ENCODE assay signal across 9 cellular contexts in genomic region chr10:119305860-119306513, GRCh38.
DNase-seq lines count a peak whose midpoint lies in the region; ATAC-seq lines count a peak whose summit lies in the region.
"Had no signal": no experiment of that assay in that cellular context is flagged by ENCODE, and none has a peak within 500 bp of the region (broad histone marks: within the 10 kb centered on the region; RNA-seq: fewer than 3 reads in every experiment).

No MANE protein-coding gene starts in this region.

- H3K36me3 ChIP-seq in CD4-positive, alpha-beta memory T cell (ENCODE audit: insufficient read depth, low read length) = no peaks in the 10 kb centered on the region

- H3K9me3 ChIP-seq in CD4-positive, alpha-beta memory T cell (ENCODE audit: control insufficient read depth in 1 of 2, low read length in 2 of 2) = no peaks in the 10 kb centered on the region

- ATAC-seq in GM19452 (IDR thresholded peaks at IDR 0.05; ENCODE audit: unreplicated experiment) = peak; percentile 62
- ATAC-seq in HG03571 (IDR thresholded peaks at IDR 0.05; ENCODE audit: unreplicated experiment) = peak; percentile 48
- ATAC-seq in left colon = peak; percentile 35

- H3K4me1 ChIP-seq in CD4-positive, alpha-beta memory T cell (ENCODE audit: insufficient read depth, low read length) = peaks cover 62% of the 10 kb centered on the region

- POLR2A ChIA-PET in CD4-positive, alpha-beta memory T cell (lab: Charles Lee; ENCODE audit: partially characterized antibody) = interaction anchor here (1.0 to 6.5 kb wide), 16 partner anchors 9 to 345 kb away, joined by 3 to 101 read pairs (median 7); partner anchors contain the start of genes BAG3, GRK5 and RGS10

- H3K36me3 Mint-ChIP-seq in CD4-positive, alpha-beta memory T cell = peaks cover 4 to 5% of the 10 kb centered on the region in 2 donors

- peaks cover 46 to 76% (median 63%) of the 10 kb centered on the region in 4 donors for H3K4me1 Mint-ChIP-seq in CD4-positive, alpha-beta memory T cell

- peak overlapping the region; percentile 75 for H3K27ac ChIP-seq in CD4-positive, alpha-beta memory T cell (ENCODE audit: low read depth, low read length)
- H3K27ac ChIP-seq: VCaP had no signal

- peak overlapping the region; percentile 66 to 70 for H3K4me3 ChIP-seq in CD4-positive, alpha-beta memory T cell (ENCODE audit: low read length in 2 of 2)

- peak overlapping the region; percentile 87 to 94 (median 90) for H3K4me3 Mint-ChIP-seq in CD4-positive, alpha-beta memory T cell

- no peaks in the 10 kb centered on the region for H3K27me3 ChIP-seq in CD4-positive, alpha-beta memory T cell (ENCODE audit: insufficient read depth, low read length)

- peaks cover 0 to 6% of the 10 kb centered on the region in 2 donors for H3K27me3 Mint-ChIP-seq in CD4-positive, alpha-beta memory T cell

- intact Hi-C loops in CD4-positive, alpha-beta memory T cell (cut with micrococcal nuclease) = loop anchor here (1.0 to 5.0 kb wide), 10 partner anchors 9 to 291 kb away; partner anchors contain the start of genes EIF3A and TIAL1
- intact Hi-C loops in left colon (cut with DNase I, micrococcal nuclease) = no loop called here

- H3K27ac Mint-ChIP-seq in CD4-positive, alpha-beta memory T cell = peak overlapping the region; percentile 96 to 99 (median 98)

- DNase-seq in CD4-positive, alpha-beta memory T cell = peak; percentile 78 to 98 (median 81)
- DNase-seq in SW 1271 (lab: John Stamatoyannopoulos, UW) (peak; percentile 72 to 93), left colon (peak; percentile 41 to 71), NCI-H1930 (lab: John Stamatoyannopoulos, UW) (no peak)
- peak; percentile 74 for DNase-seq in activated naive CD8-positive, alpha-beta T cell treated with anti-CD3 and anti-CD28 coated beads, Interleukin-2, amount 50 U/mL, for 16 hours (ENCODE audit: low read depth, low spot score)
- peak; percentile 69 to 82 (median 81) for DNase-seq in stimulated activated CD4-positive, alpha-beta T cell treated with anti-CD3 and anti-CD28 coated beads, TNF-alpha, amount 100 ng/mL, for 24 hours (ENCODE audit: low read depth in 3 of 3)

- CTCF ChIA-PET in CD4-positive, alpha-beta memory T cell (lab: Charles Lee; ENCODE audit: partially characterized antibody) = interaction anchor here (0.7 to 8.7 kb wide), 9 partner anchors 8 to 174 kb away, joined by 3 to 139 read pairs (median 3); partner anchors contain the start of gene GRK5

- no peaks in the 10 kb centered on the region for H3K9me3 Mint-ChIP-seq in CD4-positive, alpha-beta memory T cell

Comparison
In these comparisons a context has a peak if more than half of its experiments do, and no peak if none do; other contexts are left out.
1. DNase-seq: peak in CD4-positive, alpha-beta memory T cell (5 of 5), SW 1271 (2 of 2), activated naive CD8-positive, alpha-beta T cell treated with anti-CD3 and anti-CD28 coated beads, Interleukin-2, amount 50 U/mL, for 16 hours (single experiment), left colon (2 of 2) and stimulated activated CD4-positive, alpha-beta T cell treated with anti-CD3 and anti-CD28 coated beads, TNF-alpha, amount 100 ng/mL, for 24 hours (3 of 3); none in NCI-H1930 (0 of 2).
2. Peak in every context shown above with its lines, with median percentiles within 50 percentile points of each other: ATAC-seq.